ENCODE assay signal across 9 cellular contexts in genomic region chr19:36796714-36796999, GRCh38. TPM values are rescaled to one million over a fixed set of nuclear protein-coding genes. Genes with fewer than 3 reads are reported as not detected.
DNase-seq lines count a peak whose midpoint lies in the region; ATAC-seq and TF ChIP-seq lines count a peak whose summit lies in the region.
"Had no signal": no experiment of that assay in that cellular context is flagged by ENCODE, and none has a peak within 500 bp of the region (broad histone marks: within the 10 kb centered on the region; RNA-seq: fewer than 3 reads in every experiment).

No MANE protein-coding gene starts in this region.

- H3K36me3 ChIP-seq in Panc1 (ENCODE audit: control insufficient read depth, insufficient read depth, low read length), result no peaks in the 10 kb centered on the region
- H3K36me3 ChIP-seq in parathyroid adenoma (ENCODE audit: control insufficient read depth, insufficient read depth, low read length), result no peaks in the 10 kb centered on the region
- no peaks in the 10 kb centered on the region for H3K36me3 ChIP-seq in Caco-2 (ENCODE audit: control insufficient read depth, insufficient read depth, low read length)

- H3K4me3 ChIP-seq in Panc1 (ENCODE audit: low read depth in 2 of 2, low read length in 2 of 2) (peak overlapping the region; percentile 77 to 85), epithelial cell of proximal tubule (ENCODE audit: low read depth, low read length) (peak overlapping the region; percentile 80), parathyroid adenoma (ENCODE audit: low read depth, low read length) (peak overlapping the region; percentile 99), Caco-2 (ENCODE audit: low read depth, low read length) (no peak overlapping the region)

- no peaks in the 10 kb centered on the region for H3K27me3 ChIP-seq in Panc1 (ENCODE audit: control insufficient read depth, insufficient read depth, low read length)
- H3K27me3 ChIP-seq in parathyroid adenoma (ENCODE audit: control insufficient read depth, insufficient read depth, low read length), result no peaks in the 10 kb centered on the region
- H3K27me3 ChIP-seq in Caco-2 (replicated peaks; ENCODE audit: control insufficient read depth, insufficient read depth, low read length), result no peaks in the 10 kb centered on the region

- intact Hi-C loops in CD14-positive monocyte (cut with micrococcal nuclease), result loop anchor here (2.0 to 5.0 kb wide), 2 partner anchors 24 to 41 kb away; partner anchors contain the start of genes ZNF790 (in 2 of the 2) and ZNF850 (in 1 of the 2)
- intact Hi-C loops in Panc1 (cut with micrococcal nuclease; ENCODE audit: unreplicated experiment), result no loop called here
- intact Hi-C loops in Caco-2 (cut with micrococcal nuclease; ENCODE audit: unreplicated experiment), result no loop called here

- CTCF ChIA-PET in Panc1 (lab: Charles Lee) (no interaction called here), Caco-2 (lab: Charles Lee) (no interaction called here)

- H3K4me2 ChIP-seq in parathyroid adenoma (ENCODE audit: low read length), result peak overlapping the region; percentile 80

- H3K27me3 Mint-ChIP-seq in CD14-positive monocyte (ENCODE audit: low read depth in 3 of 3) (peaks cover 2 to 5% (median 2%) of the 10 kb centered on the region in 3 donors), Caco-2 (ENCODE audit: insufficient read depth, unreplicated experiment) (no peaks in the 10 kb centered on the region)

- BruUV-seq in Panc1 (replicated peaks; lab: Mats Ljungman, UMichigan) (TSS peak; percentile 85), Caco-2 (replicated peaks; lab: Mats Ljungman, UMichigan) (no TSS peak)

- no peak for DNase-seq in CD14-positive monocyte (ENCODE audit: low spot score)
- no peak for DNase-seq in Panc1 (ENCODE audit: low read depth, low spot score)
- no peak for DNase-seq in epithelial cell of proximal tubule (ENCODE audit: low read depth)
- no peak for DNase-seq in NCI-H2196 (lab: John Stamatoyannopoulos, UW; ENCODE audit: unreplicated experiment)
- no peak for DNase-seq in Caco-2

- H3K27ac Mint-ChIP-seq in CD14-positive monocyte (peak overlapping the region in 3 of 7 donors; percentile 88 to 96 (median 92)), Caco-2 (ENCODE audit: unreplicated experiment) (no peak overlapping the region)

- peaks cover 5% of the 10 kb centered on the region for H3K4me1 Mint-ChIP-seq in CD14-positive monocyte
- no peaks in the 10 kb centered on the region for H3K4me1 Mint-ChIP-seq in Caco-2 (ENCODE audit: low read depth, unreplicated experiment)
- H3K4me1 Mint-ChIP-seq: nephron had no signal

- H3K27ac ChIP-seq in Panc1 (ENCODE audit: low read length) (peak overlapping the region; percentile 91), parathyroid adenoma (peak overlapping the region; percentile 57)

- H3K9ac ChIP-seq in parathyroid adenoma, result no peak overlapping the region

- H3K9me3 Mint-ChIP-seq in CD14-positive monocyte (peaks cover 51 to 96% (median 87%) of the 10 kb centered on the region in 7 donors), Caco-2 (ENCODE audit: unreplicated experiment) (peaks cover 33% of the 10 kb centered on the region)

- in situ Hi-C loops in Panc1 (cut with HindIII; ENCODE audit: low pct_unique_long_range_greater_than_20kb, low sequenced_read_pairs), result no loop called here

- no peaks in the 10 kb centered on the region for H3K79me2 ChIP-seq in parathyroid adenoma

- 0 out of 2 replicates have a peak, but pooled peaks cover 5% of the 10 kb centered on the region for H3K4me1 ChIP-seq in Panc1 (ENCODE audit: control insufficient read depth, insufficient read depth, low read length)
- H3K4me1 ChIP-seq in parathyroid adenoma, result no peaks in the 10 kb centered on the region
- no peaks in the 10 kb centered on the region for H3K4me1 ChIP-seq in Caco-2

- no peak for TF ChIP-seq CTCF in CD14-positive monocyte (IDR thresholded peaks at IDR 0.05)
- no peak for TF ChIP-seq CTCF in Panc1 (IDR thresholded peaks at IDR 0.05)
- TF ChIP-seq CTCF in epithelial cell of proximal tubule (conservative IDR thresholded peaks at IDR 0.05; ENCODE audit: low read depth, low read length), result no peak
- TF ChIP-seq CTCF in parathyroid adenoma (IDR thresholded peaks at IDR 0.05), result no peak
- no peak for TF ChIP-seq CTCF in Caco-2 (IDR thresholded peaks at IDR 0.05; ENCODE audit: insufficient read depth in 1 of 2, low read depth in 1 of 2, low read length in 1 of 2, severe bottlenecking in 1 of 2, unreplicated experiment in 1 of 2)

- no peak for ATAC-seq in Panc1
- no peak for ATAC-seq in GM21515 (IDR thresholded peaks at IDR 0.05; ENCODE audit: unreplicated experiment)
- no peak for ATAC-seq in HG03354 (IDR thresholded peaks at IDR 0.05; ENCODE audit: poor library complexity, severe bottlenecking, unreplicated experiment)

- H3K9me3 ChIP-seq in Panc1 (ENCODE audit: control insufficient read depth, insufficient read depth, low read depth, low read length) (peaks cover 19% of the 10 kb centered on the region), parathyroid adenoma (ENCODE audit: control insufficient read depth, low read length) (no peaks in the 10 kb centered on the region), Caco-2 (peaks cover 3% of the 10 kb centered on the region; the same call in 1 of the 2 replicates)

- POLR2A ChIA-PET in Panc1 (lab: Charles Lee), result interaction anchor here (0.6 to 0.8 kb wide), 2 partner anchors 25 to 119 kb away, joined by 3 to 17 read pairs; no protein-coding TSS in a partner anchor
- POLR2A ChIA-PET in Caco-2 (lab: Charles Lee), result no interaction called here

- peak overlapping the region; percentile 68 for H2AFZ ChIP-seq in parathyroid adenoma

- H3K36me3 Mint-ChIP-seq in CD14-positive monocyte, result peaks cover 8 to 16% of the 10 kb centered on the region in 2 donors
- peaks cover 10% of the 10 kb centered on the region for H3K36me3 Mint-ChIP-seq in Caco-2 (ENCODE audit: insufficient read depth, unreplicated experiment)

- H3K4me3 Mint-ChIP-seq in CD14-positive monocyte (peak overlapping the region; percentile 90 to 94), Caco-2 (ENCODE audit: unreplicated experiment) (no peak overlapping the region)

RNA-seq across cellular contexts. Expression of gene ZNF850, which starts 24.1 kb away (rescaled TPM):
- polyA plus RNA-seq in CD14-positive monocyte, result under 1 TPM; 0.02 to 0.08 TPM
- total RNA-seq in Panc1 (2021; ENCODE audit: unreplicated experiment) (15.3 TPM), epithelial cell of proximal tubule (2.2 and 3.6 TPM in 2 replicates), Caco-2 (2022) (7.2 and 7.8 TPM in 2 replicates)
- polyA plus RNA-seq in Panc1 (2012; ENCODE audit: insufficient read length), result 0.96 TPM

RNA-seq across cellular contexts. Expression of gene ZNF790, which starts 41.5 kb away (rescaled TPM):
- 1 to 10 TPM; 2.3 to 2.7 TPM for polyA plus RNA-seq in CD14-positive monocyte
- total RNA-seq in Panc1 (2021; ENCODE audit: unreplicated experiment), result 5.8 TPM
- 4.0 TPM for polyA plus RNA-seq in Panc1 (2012; ENCODE audit: insufficient read length)
- 1.2 and 6.1 TPM in 2 replicates for total RNA-seq in epithelial cell of proximal tubule
- total RNA-seq in Caco-2 (2022), result 0.20 and 0.56 TPM in 2 replicates

RNA-seq across cellular contexts. Expression of gene ZNF345, which starts 54.0 kb away (rescaled TPM):
- polyA plus RNA-seq in CD14-positive monocyte, result 1 to 10 TPM in 1 of 2 donors, under 1 TPM in 1; 0.66 to 1.3 TPM
- 3.8 TPM for total RNA-seq in Panc1 (2021; ENCODE audit: unreplicated experiment)
- 2.2 TPM for polyA plus RNA-seq in Panc1 (2012; ENCODE audit: insufficient read length)
- 0.46 and 0.72 TPM in 2 replicates for total RNA-seq in epithelial cell of proximal tubule
- total RNA-seq in Caco-2 (2022), result 0.23 and 0.32 TPM in 2 replicates

Comparison
In these comparisons a context has a peak if more than half of its experiments do, and no peak if none do; other contexts are left out.
1. intact Hi-C loops: an anchor here in CD14-positive monocyte (2.0 to 5.0 kb wide); none called in Panc1 and Caco-2.